8 cellular contexts compared by ENCODE assay signal in the genomic region with DNA sequence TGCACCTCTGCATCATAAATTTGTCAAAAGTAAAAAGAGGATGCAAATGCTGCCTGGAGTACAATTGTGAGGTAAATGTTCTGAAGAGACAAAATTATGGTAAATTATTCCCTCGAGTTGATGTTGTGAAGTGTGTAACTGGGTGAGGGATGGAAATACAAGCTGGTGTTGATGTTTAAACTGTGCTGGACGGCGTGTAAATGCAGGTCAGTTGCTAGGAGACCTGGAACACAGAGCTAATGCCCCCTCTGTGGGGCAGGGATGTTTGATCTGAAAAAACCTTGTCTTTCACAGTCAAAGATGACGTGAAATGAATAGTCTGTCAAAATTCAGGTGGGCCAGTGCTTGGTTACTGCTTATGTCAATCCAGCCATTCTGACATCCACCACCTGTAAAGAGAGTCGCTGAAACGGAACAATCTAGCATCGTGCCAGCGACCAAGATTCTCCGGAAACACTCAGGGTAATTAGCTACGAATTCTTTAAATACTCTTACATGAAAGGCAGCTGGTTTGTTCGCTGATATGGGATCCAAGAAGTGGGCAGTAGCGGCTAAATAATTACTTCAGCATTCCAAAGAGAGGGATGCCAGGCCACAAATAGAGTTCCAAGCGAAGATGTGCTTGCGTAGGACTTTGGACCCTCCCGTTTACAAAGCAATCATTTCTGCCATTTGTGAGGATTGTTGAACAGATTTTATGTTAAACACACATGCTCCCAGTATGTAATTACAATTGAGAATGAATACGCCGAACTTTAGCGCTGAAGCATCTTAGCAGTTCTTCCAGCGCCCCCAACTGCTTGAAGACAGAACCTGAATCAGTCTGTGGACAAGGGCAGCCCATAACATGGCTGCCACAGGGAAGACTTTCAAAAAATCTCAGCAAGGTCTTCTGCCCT. TPM values are rescaled to one million over a fixed set of nuclear protein-coding genes. Genes with fewer than 3 reads are reported as not detected.
DNase-seq lines count a peak whose midpoint lies in the region; ATAC-seq and TF ChIP-seq lines count a peak whose summit lies in the region.

No MANE protein-coding gene starts in this region.

- H3K9me3 ChIP-seq in RWPE2 (ENCODE audit: severe bottlenecking) (no peaks in the 10 kb centered on the region), gastrocnemius medialis (no peaks in the 10 kb centered on the region)

- H3K4me1 ChIP-seq in RWPE2 (ENCODE audit: insufficient read depth, poor library complexity, severe bottlenecking) (no peaks in the 10 kb centered on the region), gastrocnemius medialis (no peaks in the 10 kb centered on the region)

- TF ChIP-seq POLR2A in gastrocnemius medialis (IDR thresholded peaks at IDR 0.05): no peak

- H3K27ac ChIP-seq in RWPE2 (ENCODE audit: poor library complexity, severe bottlenecking) (no peak overlapping the region), gastrocnemius medialis (no peak overlapping the region)

- H3K27me3 ChIP-seq in RWPE2 (ENCODE audit: insufficient read depth, poor library complexity, severe bottlenecking): no peaks in the 10 kb centered on the region
- H3K27me3 ChIP-seq in gastrocnemius medialis: no peaks in the 10 kb centered on the region

- DNase-seq in HPDE6-E6E7 (ENCODE audit: extremely low spot score): peak; percentile 12
- DNase-seq in RWPE2 (ENCODE audit: low spot score): no peak
- peak; percentile 46 for DNase-seq in glomerular visceral epithelial cell (ENCODE audit: extremely low spot score)
- DNase-seq in gastrocnemius medialis: no peak
- no peak for DNase-seq in stimulated activated naive CD4-positive, alpha-beta T cell (lab: John Stamatoyannopoulos, UW)
- no peak for DNase-seq in DMS79 (lab: John Stamatoyannopoulos, UW)
- no peak for DNase-seq in activated CD4-positive, alpha-beta T cell treated with anti-CD3 and anti-CD28 coated beads for 48 hours

- intact Hi-C loops in gastrocnemius medialis (cut with DNase I; ENCODE audit: low total_unique reads): loop anchor here (5.0 to 10.0 kb wide), 2 partner anchors 214 to 966 kb away; no protein-coding TSS in a partner anchor

- ATAC-seq in RWPE2 (ENCODE audit: low read depth) (no peak), gastrocnemius medialis (no peak), GM18873 (IDR thresholded peaks at IDR 0.05; ENCODE audit: low FRiP score, unreplicated experiment) (no peak)

- TF ChIP-seq CTCF in RWPE2 (IDR thresholded peaks at IDR 0.05; ENCODE audit: poor library complexity, severe bottlenecking) (peak; percentile 22), gastrocnemius medialis (IDR thresholded peaks at IDR 0.05 in 4 of 5, conservative IDR thresholded peaks at IDR 0.05 in 1 of 5) (no peak)

- no peaks in the 10 kb centered on the region for H3K36me3 ChIP-seq in RWPE2 (ENCODE audit: low read depth)
- H3K36me3 ChIP-seq in gastrocnemius medialis: no peaks in the 10 kb centered on the region

- in situ Hi-C loops in gastrocnemius medialis (cut with MboI; ENCODE audit: low sequenced_read_pairs in 4 of 4): loop anchor here in 3 of 4 donors (5.0 to 25.0 kb wide), 2 partner anchors 1016 to 1031 kb away; no protein-coding TSS in a partner anchor

- H3K4me3 ChIP-seq in RWPE2 (ENCODE audit: severe bottlenecking): no peak overlapping the region
- peak overlapping the region; percentile 30 to 42 (median 38) for H3K4me3 ChIP-seq in gastrocnemius medialis

RNA-seq across cellular contexts. Expression of gene ASB4, which starts 7.4 kb away (rescaled TPM):
- 10 to 100 TPM in 3 of 4 donors, 1 to 10 TPM in 1; 1.4 to 27.3 (median 17.9) TPM for total RNA-seq in gastrocnemius medialis

RNA-seq across cellular contexts. Expression of gene PON2, which starts 43.6 kb away (rescaled TPM):
- total RNA-seq in gastrocnemius medialis: 10 to 100 TPM; 10.2 to 45.4 (median 23.5) TPM

Comparison
In these comparisons a context has a peak if more than half of its experiments do, and no peak if none do; other contexts are left out.
1. DNase-seq: peak in HPDE6-E6E7 (single experiment) and glomerular visceral epithelial cell (single experiment); none in RWPE2 (single experiment), gastrocnemius medialis (0 of 2), stimulated activated naive CD4-positive, alpha-beta T cell (0 of 6), DMS79 (single experiment) and activated CD4-positive, alpha-beta T cell treated with anti-CD3 and anti-CD28 coated beads for 48 hours (single experiment).